1 cellular context compared by ENCODE assay signal in genomic region chr3:175399156-175399840, GRCh38.
TF ChIP-seq lines count a peak whose summit lies in the region.

No MANE protein-coding gene starts in this region.

TF ChIP-seq in GM23338, 12 proteins besides CTCF, POLR2A, EP300 and RAD21 (continued from another document):
- TF ChIP-seq ETS1 (IDR thresholded peaks at IDR 0.05) (no peak), NANOG (IDR thresholded peaks at IDR 0.05; ENCODE audit: borderline replicate concordance) (no peak)
